ENCODE assay signal across 8 cellular contexts in the genomic region with DNA sequence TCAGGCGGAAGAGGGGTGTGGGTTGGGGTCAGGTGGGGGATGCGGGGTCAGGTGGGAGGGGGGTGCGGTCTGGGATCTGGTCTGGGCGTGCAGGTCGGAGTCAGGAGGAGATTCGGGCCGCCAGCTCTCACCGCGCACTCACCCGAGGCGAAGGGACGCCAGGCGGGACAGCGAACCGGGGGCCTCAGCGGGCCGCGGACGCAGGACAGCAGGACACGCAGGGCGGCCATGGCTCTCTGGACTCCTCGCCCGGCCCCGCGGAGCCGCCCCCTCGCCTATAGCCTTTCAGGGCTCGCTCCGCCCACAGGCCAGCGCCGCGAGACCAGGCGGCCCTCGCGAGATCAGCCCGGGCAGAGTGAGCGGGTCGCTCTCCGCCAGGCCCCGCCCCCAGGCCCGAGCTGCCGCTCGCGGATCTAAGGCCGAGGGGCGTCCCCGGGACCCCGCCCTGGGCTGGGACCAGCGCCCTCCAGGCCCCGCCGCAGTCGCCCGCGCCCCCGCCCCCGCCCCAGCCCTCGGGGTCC. TPM values are rescaled to one million over a fixed set of nuclear protein-coding genes. Genes with fewer than 3 reads are reported as not detected.
DNase-seq lines count a peak whose midpoint lies in the region; TF ChIP-seq lines count a peak whose summit lies in the region.

A gene (minus strand): TSS at position 251 of the 521 bp plus-strand sequence. CDS start 21 bp downstream, at position 230.

- H3K9ac ChIP-seq in MM.1S (ENCODE audit: low read length) (peak within 1 kb of the TSS; percentile 56; the same call in 1 of the 2 replicates), neural progenitor cell (peak within 1 kb of the TSS; percentile 83), stomach smooth muscle (ENCODE audit: low read length in 2 of 2) (peak within 1 kb of the TSS; percentile 53 to 71)

- H3K4me1 ChIP-seq in MM.1S (ENCODE audit: low read length) = no peaks in the 10 kb centered on the region
- H3K4me1 ChIP-seq in neural progenitor cell = peaks cover 7% of the 10 kb centered on the region
- peaks cover 19% of the 10 kb centered on the region for H3K4me1 ChIP-seq in stomach smooth muscle (ENCODE audit: control insufficient read depth, insufficient read depth, low read length)

- H3K79me2 ChIP-seq in MM.1S (ENCODE audit: low read length) = peaks cover 5% of the 10 kb centered on the region; the same call in 1 of the 2 replicates
- H3K79me2 ChIP-seq in neural progenitor cell (ENCODE audit: low read depth) = peaks cover 16% of the 10 kb centered on the region

- peak within 1 kb of the TSS; percentile 87 for H3K27ac Mint-ChIP-seq in neural progenitor cell

- peak within 1 kb of the TSS; percentile 88 for H3K4me3 Mint-ChIP-seq in neural progenitor cell

- peaks cover 8% of the 10 kb centered on the region for H3K36me3 Mint-ChIP-seq in neural progenitor cell

- TF ChIP-seq CTCF in MM.1S (IDR thresholded peaks at IDR 0.05; ENCODE audit: low read length) (no peak), foreskin fibroblast (IDR thresholded peaks at IDR 0.05; ENCODE audit: low read depth, low read length) (no peak), neural progenitor cell (IDR thresholded peaks at IDR 0.05) (no peak)

- no peaks in the 10 kb centered on the region for H3K9me3 Mint-ChIP-seq in neural progenitor cell

- H3K4me1 Mint-ChIP-seq in neural progenitor cell = peaks cover 17% of the 10 kb centered on the region

- peaks cover 12% of the 10 kb centered on the region for H3K27me3 Mint-ChIP-seq in neural progenitor cell (ENCODE audit: insufficient read depth, low read depth)

- peak within 1 kb of the TSS; percentile 52; the same call in 1 of the 2 replicates for H3K4me2 ChIP-seq in MM.1S (ENCODE audit: low read depth, low read length)
- H3K4me2 ChIP-seq in neural progenitor cell = peak within 1 kb of the TSS; percentile 78

- H4K20me1 ChIP-seq in MM.1S (ENCODE audit: insufficient read depth, low read length) (no peaks in the 10 kb centered on the region), neural progenitor cell (ENCODE audit: low read depth) (peaks cover 10% of the 10 kb centered on the region)

- H3K9me3 ChIP-seq in MM.1S (replicated peaks; ENCODE audit: insufficient read depth, low read length) = no peaks in the 10 kb centered on the region
- no peaks in the 10 kb centered on the region for H3K9me3 ChIP-seq in neural progenitor cell (ENCODE audit: low read depth)
- H3K9me3 ChIP-seq in stomach smooth muscle (ENCODE audit: control insufficient read depth in 2 of 2, low read length in 2 of 2) = no peaks in the 10 kb centered on the region

- peak; percentile 93 for DNase-seq in ELR (ENCODE audit: low read depth)
- peak; percentile 90 for DNase-seq in HCEC 1CT
- peak; percentile 86 for DNase-seq in MM.1S
- DNase-seq in SIG-M5 treated with dmso at 0.1 percent for 504 hours (lab: John Stamatoyannopoulos, UW; ENCODE audit: unreplicated experiment) = peak; percentile 73
- peak; percentile 92 for DNase-seq in activated gamma-delta T cell treated with Interleukin-2 at 50 U/mL for 16 hours
- peak; percentile 91 to 98 for DNase-seq in foreskin fibroblast
- peak; percentile 99 for DNase-seq in neural progenitor cell (ENCODE audit: low spot score)

- H3K9me2 ChIP-seq in MM.1S (replicated peaks; ENCODE audit: insufficient read depth, low read length) = no peaks in the 10 kb centered on the region

- H3K4me3 ChIP-seq in MM.1S (ENCODE audit: low read length) (peak within 1 kb of the TSS; percentile 59; the same call in 1 of the 2 replicates), foreskin fibroblast (ENCODE audit: low read depth in 1 of 2, low read length in 2 of 2) (peak within 1 kb of the TSS; percentile 73 to 75), neural progenitor cell (peak within 1 kb of the TSS; percentile 97), stomach smooth muscle (ENCODE audit: low read length in 2 of 2) (peak within 1 kb of the TSS; percentile 57 to 74)

- H3K36me3 ChIP-seq in MM.1S (replicated peaks; ENCODE audit: insufficient read depth, low read length) = no peaks in the 10 kb centered on the region
- no peaks in the 10 kb centered on the region for H3K36me3 ChIP-seq in neural progenitor cell
- H3K36me3 ChIP-seq in stomach smooth muscle (ENCODE audit: control insufficient read depth in 2 of 2, insufficient read depth in 2 of 2, low read length in 2 of 2) = peaks cover 15 to 22% of the 10 kb centered on the region in 2 donors

- peaks cover 3% of the 10 kb centered on the region; the same call in 1 of the 2 replicates for H3F3A ChIP-seq in MM.1S (ENCODE audit: insufficient read depth, low read length)
- H3F3A ChIP-seq in neural progenitor cell (ENCODE audit: low read depth) = peaks cover 21% of the 10 kb centered on the region

- H3K27me3 ChIP-seq in MM.1S (replicated peaks; ENCODE audit: insufficient read depth, low read length) (peaks cover 10% of the 10 kb centered on the region; the same call in 1 of the 2 replicates), neural progenitor cell (peaks cover 45% of the 10 kb centered on the region), stomach smooth muscle (ENCODE audit: control insufficient read depth in 1 of 2, insufficient read depth in 2 of 2, low read length in 2 of 2) (no peaks in the 10 kb centered on the region)

- H3K27ac ChIP-seq in MM.1S (ENCODE audit: low read length) (peak within 1 kb of the TSS; percentile 66; the same call in 1 of the 2 replicates), neural progenitor cell (no peak within 1 kb of the TSS), stomach smooth muscle (ENCODE audit: low read length) (peak within 1 kb of the TSS; percentile 55)

- H2AFZ ChIP-seq in MM.1S (ENCODE audit: low read length) (no peak within 1 kb of the TSS), neural progenitor cell (replicated peaks) (peak within 1 kb of the TSS; percentile 89)

RNA-seq across cellular contexts. Expression of the gene that starts here (rescaled TPM):
- total RNA-seq in neural progenitor cell (ENCODE audit: low replicate concordance) = 77.4 and 91.9 TPM in 2 replicates
